ENCODE assay signal across 8 cellular contexts in genomic region chr11:15101072-15101701, GRCh38. TPM values are rescaled to one million over a fixed set of nuclear protein-coding genes. Genes with fewer than 3 reads are reported as not detected.
A peak's percentile ranks its signal among the peaks of the same experiment; 100 is the strongest.
DNase-seq lines count a peak whose midpoint lies in the region; ATAC-seq and TF ChIP-seq lines count a peak whose summit lies in the region.

No MANE protein-coding gene starts in this region.

- no peaks in the 10 kb centered on the region for H3K36me3 ChIP-seq in DOHH2 (ENCODE audit: control insufficient read depth, low read length)

- H3K27me3 ChIP-seq in DOHH2 (ENCODE audit: control insufficient read depth, low read length) = peaks cover 14% of the 10 kb centered on the region

- H3K9me3 ChIP-seq in DOHH2 (ENCODE audit: control insufficient read depth, insufficient read depth, low read length) = no peaks in the 10 kb centered on the region

- H4K20me1 ChIP-seq in DOHH2 (ENCODE audit: control insufficient read depth, insufficient read depth, low read depth, low read length) = no peaks in the 10 kb centered on the region

- peak; percentile 85 for TF ChIP-seq CTCF in DOHH2 (IDR thresholded peaks at IDR 0.05; ENCODE audit: low read depth, low read length, poor library complexity, severe bottlenecking)

- H3K4me1 ChIP-seq in DOHH2 (ENCODE audit: control insufficient read depth, low read length) = no peaks in the 10 kb centered on the region

- no peak overlapping the region for H3K4me3 ChIP-seq in DOHH2 (ENCODE audit: low read length)

- H3K9me2 ChIP-seq in DOHH2 (replicated peaks; ENCODE audit: control insufficient read depth, low read length) = no peaks in the 10 kb centered on the region

- H3K4me2 ChIP-seq in DOHH2 (ENCODE audit: low read length) = no peak overlapping the region

- no peaks in the 10 kb centered on the region for H3F3A ChIP-seq in DOHH2 (ENCODE audit: control insufficient read depth, insufficient read depth)

- H3K79me2 ChIP-seq in DOHH2 (ENCODE audit: control insufficient read depth, low read length) = no peaks in the 10 kb centered on the region

- DNase-seq in HuH-7.5 (ENCODE audit: low spot score) (peak; percentile 41), RKO (ENCODE audit: low spot score) (peak; percentile 72), head of caudate nucleus (peak; percentile 32 to 89 (median 76)), posterior vena cava (ENCODE audit: low spot score) (peak; percentile 87), NCI-H226 (no peak)
- peak; percentile 35 for DNase-seq in activated naive CD4-positive, alpha-beta T cell treated with anti-CD3 and anti-CD28 coated beads, Interleukin-2, amount 50 U/mL, for 16 hours

- intact Hi-C loops in head of caudate nucleus (cut with DNase I) = no loop called here
- intact Hi-C loops in posterior vena cava (cut with DNase I) = loop anchor here in 1 of 2 donors (5.0 kb wide), 1 partner anchor 106 kb away; no protein-coding TSS in a partner anchor

- ATAC-seq in GM21423 (IDR thresholded peaks at IDR 0.05; ENCODE audit: unreplicated experiment) = peak; percentile 72

- H3K27ac ChIP-seq in DOHH2 (ENCODE audit: low read depth, low read length) = no peak overlapping the region

RNA-seq across cellular contexts. Expression of gene INSC, which starts 13.5 kb away (rescaled TPM):
- total RNA-seq in posterior vena cava = under 1 TPM; 0.14 to 0.23 TPM

RNA-seq across cellular contexts. Expression of gene CALCB, which starts 27.8 kb away (rescaled TPM):
- total RNA-seq in posterior vena cava = not detected
